25 cellular contexts compared by ENCODE assay signal in the genomic region with DNA sequence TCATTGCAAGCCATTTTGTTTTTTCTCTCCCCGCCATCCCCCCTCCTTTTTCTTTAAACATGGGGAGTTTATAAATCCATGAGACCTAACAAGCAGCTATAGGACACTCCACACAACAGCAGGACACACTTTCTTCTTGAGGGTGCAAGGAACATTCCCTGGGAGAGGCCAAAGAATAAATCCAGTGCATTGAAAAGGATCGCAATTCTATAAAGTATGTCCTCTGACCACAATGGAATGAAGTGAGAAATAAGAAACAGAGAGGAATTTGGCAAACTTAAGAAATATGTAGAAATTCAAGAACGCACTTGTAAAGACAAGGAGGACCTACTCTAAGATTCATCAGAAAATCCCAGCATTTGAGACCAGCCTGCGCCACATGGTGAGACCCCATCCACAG. TPM values are rescaled to one million over a fixed set of nuclear protein-coding genes. Genes with fewer than 3 reads are reported as not detected.
A peak's percentile ranks its signal among the peaks of the same experiment; 100 is the strongest.
DNase-seq lines count a peak whose midpoint lies in the region; ATAC-seq and TF ChIP-seq lines count a peak whose summit lies in the region.
"Had no signal": no experiment of that assay in that cellular context is flagged by ENCODE, and none has a peak within 500 bp of the region (broad histone marks: within the 10 kb centered on the region; RNA-seq: fewer than 3 reads in every experiment).

No MANE protein-coding gene starts in this region.

- no peak overlapping the region for H3K18ac ChIP-seq in mesenchymal stem cell (ENCODE audit: low read depth in 1 of 2, low read length in 2 of 2)

- no peak overlapping the region for H3K23ac ChIP-seq in mesenchymal stem cell (ENCODE audit: low read length in 2 of 2)

- H3K27me3 Mint-ChIP-seq in effector memory CD8-positive, alpha-beta T cell, result no peaks in the 10 kb centered on the region
- H3K27me3 Mint-ChIP-seq in natural killer cell treated with Interleukin-12 subunit alpha and Interleukin-12 subunit beta and Interleukin-15 and Interleukin-18, amount 100 ng/mL, for 72 hours, result peaks cover 0 to 2% of the 10 kb centered on the region in 2 donors

- H3K27ac Mint-ChIP-seq in effector memory CD8-positive, alpha-beta T cell, result peak overlapping the region; percentile 22 to 92
- H3K27ac Mint-ChIP-seq in natural killer cell treated with Interleukin-12 subunit alpha and Interleukin-12 subunit beta and Interleukin-15 and Interleukin-18, amount 100 ng/mL, for 72 hours, result peak overlapping the region in 1 of 2 donors; percentile 7
- H3K27ac Mint-ChIP-seq: activated T-cell treated with anti-CD3 and anti-CD28 coated beads, Interleukin-2, amount 50 U/mL, for 24 hours had no signal

- no peaks in the 10 kb centered on the region for H3K36me3 ChIP-seq in colonic mucosa
- H3K36me3 ChIP-seq in mesenchymal stem cell (ENCODE audit: control insufficient read depth in 1 of 2, insufficient read depth in 2 of 2, low read depth in 1 of 2, low read length in 2 of 2), result no peaks in the 10 kb centered on the region
- H3K36me3 ChIP-seq: esophagus squamous epithelium, lower lobe of right lung, upper lobe of right lung had no signal

- no peak overlapping the region for H3K9ac ChIP-seq in colonic mucosa (ENCODE audit: low read depth in 2 of 2, low read length in 2 of 2)
- no peak overlapping the region for H3K9ac ChIP-seq in mesenchymal stem cell (ENCODE audit: low read length)

- peaks cover 51 to 60% of the 10 kb centered on the region in 2 donors for H3K4me1 Mint-ChIP-seq in effector memory CD8-positive, alpha-beta T cell (ENCODE audit: low read depth in 2 of 2)
- peaks cover 48 to 55% of the 10 kb centered on the region in 2 donors for H3K4me1 Mint-ChIP-seq in natural killer cell treated with Interleukin-12 subunit alpha and Interleukin-12 subunit beta and Interleukin-15 and Interleukin-18, amount 100 ng/mL, for 72 hours (ENCODE audit: low read depth in 2 of 2)

- H3K4me1 ChIP-seq in colonic mucosa (no peaks in the 10 kb centered on the region), mesenchymal stem cell (ENCODE audit: control insufficient read depth, insufficient read depth, low read depth, low read length) (peaks cover 30% of the 10 kb centered on the region)

- DNase-seq in EH (ENCODE audit: low read depth) (peak; percentile 81), NCI-H1417 (lab: John Stamatoyannopoulos, UW) (no peak), colonic mucosa (no peak), mesenchymal stem cell (no peak)
- no peak for DNase-seq in effector memory CD8-positive, alpha-beta T cell
- DNase-seq in natural killer cell treated with Interleukin-12 subunit alpha and Interleukin-12 subunit beta and Interleukin-15 and Interleukin-18, amount 100 ng/mL, for 72 hours (ENCODE audit: low spot score), result no peak
- DNase-seq: activated T-cell treated with anti-CD3 and anti-CD28 coated beads, Interleukin-2, amount 50 U/mL, for 24 hours; esophagus squamous epithelium; GDM1; H7; Karpas-422; kidney; lower lobe of right lung; NCI-H1694; NCI-H2171; NCI-H510A treated with DMSO at 0.1 percent for 48 hours; occipital lobe; PC-3; small intestine; stimulated activated CD4-positive, alpha-beta T cell treated with anti-CD3 and anti-CD28 coated beads, Interleukin-2, amount 100 ng/mL, for 24 hours; SW 1271; upper lobe of right lung had no signal

- no peak overlapping the region for H2BK12ac ChIP-seq in mesenchymal stem cell (ENCODE audit: low read length in 2 of 2)

- no peak overlapping the region for H2AFZ ChIP-seq in mesenchymal stem cell (ENCODE audit: low read depth, low read length)

- H3K4me3 Mint-ChIP-seq in effector memory CD8-positive, alpha-beta T cell, result peak overlapping the region; percentile 85
- peak overlapping the region; percentile 43 for H3K4me3 Mint-ChIP-seq in natural killer cell treated with Interleukin-12 subunit alpha and Interleukin-12 subunit beta and Interleukin-15 and Interleukin-18, amount 100 ng/mL, for 72 hours
- H3K4me3 Mint-ChIP-seq: activated T-cell treated with anti-CD3 and anti-CD28 coated beads, Interleukin-2, amount 50 U/mL, for 24 hours had no signal

- no peak overlapping the region for H2BK120ac ChIP-seq in mesenchymal stem cell (ENCODE audit: low read depth, low read length)

- H4K91ac ChIP-seq in mesenchymal stem cell (ENCODE audit: low read length), result no peak overlapping the region

- H3K4me2 ChIP-seq in mesenchymal stem cell (ENCODE audit: low read length, poor library complexity, severe bottlenecking), result no peak overlapping the region

- peaks cover 38% of the 10 kb centered on the region for H3K36me3 Mint-ChIP-seq in effector memory CD8-positive, alpha-beta T cell (ENCODE audit: insufficient read depth)
- no peaks in the 10 kb centered on the region for H3K36me3 Mint-ChIP-seq in natural killer cell treated with Interleukin-12 subunit alpha and Interleukin-12 subunit beta and Interleukin-15 and Interleukin-18, amount 100 ng/mL, for 72 hours

- H2BK5ac ChIP-seq in mesenchymal stem cell (ENCODE audit: low read depth, low read length, poor library complexity, severe bottlenecking), result no peak overlapping the region

- no peak overlapping the region for H4K8ac ChIP-seq in mesenchymal stem cell (ENCODE audit: low read length)

- WGBS in mesenchymal stem cell, result 96% methylated on average over 4 of the region's 4 CpGs

- no peak overlapping the region for H2BK15ac ChIP-seq in mesenchymal stem cell (ENCODE audit: low read depth, poor library complexity, severe bottlenecking)

- no peak for TF ChIP-seq CTCF in colonic mucosa (IDR thresholded peaks at IDR 0.05)

- H3K9me3 Mint-ChIP-seq in effector memory CD8-positive, alpha-beta T cell, result no peaks in the 10 kb centered on the region
- no peaks in the 10 kb centered on the region for H3K9me3 Mint-ChIP-seq in natural killer cell treated with Interleukin-12 subunit alpha and Interleukin-12 subunit beta and Interleukin-15 and Interleukin-18, amount 100 ng/mL, for 72 hours

- H3K4me3 ChIP-seq in colonic mucosa, result no peak overlapping the region
- H3K4me3 ChIP-seq in mesenchymal stem cell (ENCODE audit: insufficient read depth in 1 of 2, low read depth in 1 of 2, low read length in 2 of 2), result no peak overlapping the region
- H3K4me3 ChIP-seq: esophagus squamous epithelium, lower lobe of right lung, upper lobe of right lung had no signal

- ATAC-seq in SK-N-SH treated with all-trans-retinoic acid at 6 μM for 48 hours (peak; percentile 3; the same call in 1 of the 3 replicates), GM18517 (IDR thresholded peaks at IDR 0.05; ENCODE audit: unreplicated experiment) (no peak)
- no peak for ATAC-seq in effector memory CD8-positive, alpha-beta T cell (replicated peaks)
- ATAC-seq in natural killer cell treated with Interleukin-12 subunit alpha and Interleukin-12 subunit beta and Interleukin-15 and Interleukin-18, amount 100 ng/mL, for 72 hours, result no peak
- ATAC-seq: lower lobe of right lung, PC-3, Right ventricle myocardium inferior, upper lobe of right lung had no signal

- H3K14ac ChIP-seq in mesenchymal stem cell (ENCODE audit: low read length in 2 of 2), result no peak overlapping the region

- no peak overlapping the region for H2AK5ac ChIP-seq in mesenchymal stem cell (ENCODE audit: low read length, severe bottlenecking)

- H3K9me3 ChIP-seq in colonic mucosa (no peaks in the 10 kb centered on the region), mesenchymal stem cell (ENCODE audit: control insufficient read depth, low read length) (no peaks in the 10 kb centered on the region)
- H3K9me3 ChIP-seq: esophagus squamous epithelium, lower lobe of right lung, upper lobe of right lung had no signal

- intact Hi-C loops in colonic mucosa (cut with DNase I), result no loop called here

- H3K4ac ChIP-seq in mesenchymal stem cell (ENCODE audit: low read depth in 1 of 2, low read length in 2 of 2), result no peak overlapping the region

- no peaks in the 10 kb centered on the region for H3K27me3 ChIP-seq in colonic mucosa
- no peaks in the 10 kb centered on the region for H3K27me3 ChIP-seq in mesenchymal stem cell (ENCODE audit: control insufficient read depth in 1 of 2, insufficient read depth in 1 of 2, low read length in 2 of 2)
- H3K27me3 ChIP-seq: esophagus squamous epithelium, upper lobe of right lung had no signal

- H3K27ac ChIP-seq in colonic mucosa, result no peak overlapping the region
- H3K27ac ChIP-seq in mesenchymal stem cell (ENCODE audit: low read length, poor library complexity, severe bottlenecking), result no peak overlapping the region
- H3K27ac ChIP-seq: esophagus squamous epithelium, lower lobe of right lung, upper lobe of right lung had no signal

- H3K79me1 ChIP-seq in mesenchymal stem cell (replicated peaks; ENCODE audit: low read length, poor library complexity, severe bottlenecking), result no peaks in the 10 kb centered on the region

TF ChIP-seq in SK-N-SH treated with all-trans-retinoic acid at 6 μM for 48 hours, 23 proteins besides CTCF, POLR2A, EP300 and RAD21 (continues in another document):
- TF ChIP-seq RARB (CRISPR knock-in tag; IDR thresholded peaks at IDR 0.05) (no peak), ISL1 (CRISPR knock-in tag; IDR thresholded peaks at IDR 0.05) (no peak)
- TF ChIP-seq, protein P1, sequence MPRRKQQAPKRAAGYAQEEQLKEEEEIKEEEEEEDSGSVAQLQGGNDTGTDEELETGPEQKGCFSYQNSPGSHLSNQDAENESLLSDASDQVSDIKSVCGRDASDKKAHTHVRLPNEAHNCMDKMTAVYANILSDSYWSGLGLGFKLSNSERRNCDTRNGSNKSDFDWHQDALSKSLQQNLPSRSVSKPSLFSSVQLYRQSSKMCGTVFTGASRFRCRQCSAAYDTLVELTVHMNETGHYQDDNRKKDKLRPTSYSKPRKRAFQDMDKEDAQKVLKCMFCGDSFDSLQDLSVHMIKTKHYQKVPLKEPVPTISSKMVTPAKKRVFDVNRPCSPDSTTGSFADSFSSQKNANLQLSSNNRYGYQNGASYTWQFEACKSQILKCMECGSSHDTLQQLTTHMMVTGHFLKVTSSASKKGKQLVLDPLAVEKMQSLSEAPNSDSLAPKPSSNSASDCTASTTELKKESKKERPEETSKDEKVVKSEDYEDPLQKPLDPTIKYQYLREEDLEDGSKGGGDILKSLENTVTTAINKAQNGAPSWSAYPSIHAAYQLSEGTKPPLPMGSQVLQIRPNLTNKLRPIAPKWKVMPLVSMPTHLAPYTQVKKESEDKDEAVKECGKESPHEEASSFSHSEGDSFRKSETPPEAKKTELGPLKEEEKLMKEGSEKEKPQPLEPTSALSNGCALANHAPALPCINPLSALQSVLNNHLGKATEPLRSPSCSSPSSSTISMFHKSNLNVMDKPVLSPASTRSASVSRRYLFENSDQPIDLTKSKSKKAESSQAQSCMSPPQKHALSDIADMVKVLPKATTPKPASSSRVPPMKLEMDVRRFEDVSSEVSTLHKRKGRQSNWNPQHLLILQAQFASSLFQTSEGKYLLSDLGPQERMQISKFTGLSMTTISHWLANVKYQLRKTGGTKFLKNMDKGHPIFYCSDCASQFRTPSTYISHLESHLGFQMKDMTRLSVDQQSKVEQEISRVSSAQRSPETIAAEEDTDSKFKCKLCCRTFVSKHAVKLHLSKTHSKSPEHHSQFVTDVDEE (CRISPR knock-in tag; IDR thresholded peaks at IDR 0.05), result no peak

RNA-seq across cellular contexts. Expression of a gene that starts 11.9 kb away (rescaled TPM):
- total RNA-seq in natural killer cell treated with Interleukin-12 subunit alpha and Interleukin-12 subunit beta and Interleukin-15 and Interleukin-18, amount 100 ng/mL, for 72 hours, result 1 to 10 TPM; 3.4 to 6.7 TPM
- total RNA-seq in colonic mucosa, result 10 to 100 TPM; 12.9 to 18.7 TPM
- polyA plus RNA-seq in mesenchymal stem cell (2013, experiment 1 of 2), result 39.9 TPM
- 38.0 TPM for polyA plus RNA-seq in mesenchymal stem cell (2013, experiment 2 of 2)
- total RNA-seq: H7 had no signal
